In genomic region chr7:22343612-22344011, GRCh38 we compare ENCODE assay signal across 27 cellular contexts.
"Had no signal": no experiment of that assay in that cellular context is flagged by ENCODE, and none has a peak within 500 bp of the region (broad histone marks: within the 10 kb centered on the region; RNA-seq: fewer than 3 reads in every experiment).

No MANE protein-coding gene starts in this region.

- H3K4me1 ChIP-seq: psoas muscle, testis, tibial artery, upper lobe of right lung, uterus had no signal

- H3K27me3 ChIP-seq: neural progenitor cell, ovary, spleen, suprapubic skin, testis, tibial artery, transverse colon, upper lobe of right lung, uterus had no signal

- DNase-seq: natural killer cell; occipital lobe; ovary; posterior cingulate gyrus; psoas muscle; right cardiac atrium; spleen; stimulated activated CD4-positive, alpha-beta T cell treated with anti-CD3 and anti-CD28 coated beads, Interleukin-12 subunit alpha, Interleukin-12 subunit beta, amount 100 ng/mL, for 4 hours; stimulated activated CD4-positive, alpha-beta T cell treated with anti-CD3 and anti-CD28 coated beads, Interleukin-1b, Interleukin-23, amount 100 ng/mL, for 48 hours; stimulated activated CD4-positive, alpha-beta T cell treated with anti-CD3 and anti-CD28 coated beads, Interleukin-4, amount 100 ng/mL, for 1 hour; stimulated activated CD4-positive, alpha-beta T cell treated with anti-CD3 and anti-CD28 coated beads, Interleukin-4, amount 100 ng/mL, for 4 hours; stimulated activated CD8-positive, alpha-beta memory T cell treated with anti-CD3 and anti-CD28 coated beads, Interleukin-4, amount 100 ng/mL, for 48 hours; stimulated activated naive CD4-positive, alpha-beta T cell; stimulated activated naive CD8-positive, alpha-beta T cell treated with anti-CD3 and anti-CD28 coated beads, Interleukin-15, amount 100 ng/mL, for 72 hours; stimulated activated naive CD8-positive, alpha-beta T cell treated with anti-CD3 and anti-CD28 coated beads, Interleukin-15, Interleukin-2, amounts not matched to agents 100 U/mL and 50 U/mL, for 24 hours; substantia nigra; testis; tibial artery; transverse colon; upper lobe of right lung; uterus had no signal

- H3K9me3 ChIP-seq: ovary, psoas muscle, spleen, suprapubic skin, testis, tibial artery, transverse colon, upper lobe of right lung, uterus had no signal

- H3K4me3 ChIP-seq: neural progenitor cell, ovary, psoas muscle, skin epidermis, smooth muscle cell, spleen, suprapubic skin, testis, tibial artery, transverse colon, upper lobe of right lung, uterus had no signal

- ATAC-seq: natural killer cell; psoas muscle; sciatic nerve; stimulated activated naive CD8-positive, alpha-beta T cell treated with anti-CD3 and anti-CD28 coated beads, Interleukin-15, Interleukin-2, amounts not matched to agents 100 U/mL and 50 U/mL, for 24 hours; upper lobe of right lung had no signal

- H3K4me2 ChIP-seq: neural progenitor cell, smooth muscle cell had no signal

- H3K27ac ChIP-seq: neural progenitor cell, ovary, parathyroid adenoma, psoas muscle, skin epidermis, spleen, suprapubic skin, testis, tibial artery, transverse colon, upper lobe of right lung, uterus had no signal

- H3K36me3 ChIP-seq: neural progenitor cell, ovary, spleen, suprapubic skin, tibial artery, transverse colon, upper lobe of right lung, uterus had no signal
